ENCODE assay signal across 8 cellular contexts in genomic region chr5:151696470-151697061, GRCh38. TPM values are rescaled to one million over a fixed set of nuclear protein-coding genes. Genes with fewer than 3 reads are reported as not detected.
DNase-seq lines count a peak whose midpoint lies in the region; ATAC-seq and TF ChIP-seq lines count a peak whose summit lies in the region.

No MANE protein-coding gene starts in this region.

- H3K27me3 ChIP-seq in H7 (ENCODE audit: control insufficient read depth, insufficient read depth, low read length), result no peaks in the 10 kb centered on the region
- H3K27me3 ChIP-seq in skeletal muscle tissue (ENCODE audit: control insufficient read depth in 3 of 3, insufficient read depth in 3 of 3, low read length in 3 of 3), result no peaks in the 10 kb centered on the region

- peak; percentile 69 for DNase-seq in H7
- peak; percentile 97 for DNase-seq in astrocyte of the cerebellum (ENCODE audit: low read depth)
- DNase-seq in iPS-NIHi11 (ENCODE audit: low spot score), result peak; percentile 72
- no peak for DNase-seq in COR-L47 (lab: John Stamatoyannopoulos, UW)
- DNase-seq in SW 1271 (lab: John Stamatoyannopoulos, UW), result no peak

- H3K4me3 ChIP-seq in H7 (ENCODE audit: insufficient read depth, low read depth, low read length) (peak overlapping the region; percentile 4; the same call in 1 of the 2 replicates), astrocyte of the cerebellum (ENCODE audit: low read depth, low read length) (no peak overlapping the region), skeletal muscle tissue (ENCODE audit: low read length in 3 of 3) (peak overlapping the region in 2 of 3 donors; percentile 36 to 41)

- no peak for TF ChIP-seq CTCF in astrocyte of the cerebellum (IDR thresholded peaks at IDR 0.05; ENCODE audit: low read depth, low read length, missing control alignments)

- in situ Hi-C loops in astrocyte of the cerebellum (cut with HindIII; ENCODE audit: low sequenced_read_pairs), result no loop called here

- H3K9me3 ChIP-seq in skeletal muscle tissue (ENCODE audit: control insufficient read depth in 3 of 3, low read length in 3 of 3), result no peaks in the 10 kb centered on the region

- peak overlapping the region; percentile 45 to 62 (median 57) for H3K9ac ChIP-seq in skeletal muscle tissue (ENCODE audit: low read depth in 1 of 3, low read length in 3 of 3)

- H3K4me1 ChIP-seq in skeletal muscle tissue (ENCODE audit: control insufficient read depth in 3 of 3, insufficient read depth in 3 of 3, low read length in 3 of 3), result peaks cover 28 to 48% (median 32%) of the 10 kb centered on the region in 3 donors

- peak overlapping the region; percentile 80 for H3K27ac ChIP-seq in skeletal muscle tissue (ENCODE audit: low read depth, low read length)

- ATAC-seq in HG03108 (IDR thresholded peaks at IDR 0.05; ENCODE audit: unreplicated experiment), result no peak
- ATAC-seq in HG02840 (IDR thresholded peaks at IDR 0.05; ENCODE audit: low FRiP score, unreplicated experiment), result no peak

- H3K36me3 ChIP-seq in H7 (replicated peaks; ENCODE audit: control insufficient read depth, insufficient read depth, low read length) (no peaks in the 10 kb centered on the region), skeletal muscle tissue (ENCODE audit: control insufficient read depth in 3 of 3, insufficient read depth in 3 of 3, low read length in 3 of 3) (no peaks in the 10 kb centered on the region)

RNA-seq across cellular contexts. Expression of gene SPARC, which starts 9.9 kb away (rescaled TPM):
- 419 and 483 TPM in 2 replicates for total RNA-seq in H7 (2014; rRNA removed; shearing (Covaris generic))
- 1,314 TPM for total RNA-seq in skeletal muscle tissue

Comparison
In these comparisons a context has a peak if more than half of its experiments do, and no peak if none do; other contexts are left out.
1. DNase-seq: peak in H7 (single experiment), astrocyte of the cerebellum (single experiment) and iPS-NIHi11 (single experiment); none in COR-L47 (single experiment) and SW 1271 (0 of 2).